Comparison of ENCODE assay signal across 8 cellular contexts in genomic region chr4:121800638-121800960, GRCh38. TPM values are rescaled to one million over a fixed set of nuclear protein-coding genes. Genes with fewer than 3 reads are reported as not detected.
A peak's percentile ranks its signal among the peaks of the same experiment; 100 is the strongest.
DNase-seq lines count a peak whose midpoint lies in the region; ATAC-seq and TF ChIP-seq lines count a peak whose summit lies in the region.

No MANE protein-coding gene starts in this region.

- TF ChIP-seq CTCF in DND-41 (IDR thresholded peaks at IDR 0.05; ENCODE audit: borderline replicate concordance, extremely low read depth, low read length, poor library complexity, severe bottlenecking) = no peak
- TF ChIP-seq CTCF in colonic mucosa (IDR thresholded peaks at IDR 0.05) = no peak

- H3K27me3 ChIP-seq in DND-41 (ENCODE audit: insufficient read depth, low read length, poor library complexity) (no peaks in the 10 kb centered on the region), colonic mucosa (no peaks in the 10 kb centered on the region)

- peak overlapping the region; percentile 82 to 98 (median 93) for H3K4me3 Mint-ChIP-seq in naive B cell

- H3K27me3 Mint-ChIP-seq in naive B cell = peaks cover 0 to 5% (median 0%) of the 10 kb centered on the region in 3 donors

- H3K79me2 ChIP-seq in DND-41 (ENCODE audit: insufficient read depth, low read length) = peaks cover 51% of the 10 kb centered on the region

- peaks cover 3% of the 10 kb centered on the region; the same call in 1 of the 2 replicates for H4K20me1 ChIP-seq in DND-41 (ENCODE audit: insufficient read depth, low read length)

- peak overlapping the region; percentile 91 for H3K9ac ChIP-seq in DND-41 (ENCODE audit: low read depth, low read length)
- H3K9ac ChIP-seq in colonic mucosa (ENCODE audit: low read depth in 2 of 2, low read length in 2 of 2) = peak overlapping the region; percentile 71 to 85

- H3K9me3 ChIP-seq in DND-41 (ENCODE audit: insufficient read depth, low read length, severe bottlenecking) (no peaks in the 10 kb centered on the region), colonic mucosa (no peaks in the 10 kb centered on the region)

- peak overlapping the region; percentile 95 for H3K27ac ChIP-seq in DND-41 (ENCODE audit: low read length)
- H3K27ac ChIP-seq in colonic mucosa = peak overlapping the region; percentile 89

- H3K4me2 ChIP-seq in DND-41 (ENCODE audit: insufficient read depth, low read length) = peak overlapping the region; percentile 64

- H3K36me3 ChIP-seq in DND-41 (ENCODE audit: insufficient read depth, low read length) (peaks cover 35% of the 10 kb centered on the region), colonic mucosa (no peaks in the 10 kb centered on the region)

- no peaks in the 10 kb centered on the region for H3K9me3 Mint-ChIP-seq in naive B cell

- ATAC-seq in DND-41 (ENCODE audit: insufficient read depth, low read depth) = peak; percentile 13
- peak; percentile 21 for ATAC-seq in GM21723 (IDR thresholded peaks at IDR 0.05; ENCODE audit: unreplicated experiment)
- ATAC-seq in naive B cell (ENCODE audit: low read depth in 2 of 2) = peak; percentile 20 to 32

- peak overlapping the region; percentile 96 to 99 (median 98) for H3K27ac Mint-ChIP-seq in naive B cell

- intact Hi-C loops in colonic mucosa (cut with DNase I) = no loop called here

- peaks cover 14 to 34% (median 16%) of the 10 kb centered on the region in 3 donors for H3K4me1 Mint-ChIP-seq in naive B cell

- H2AFZ ChIP-seq in DND-41 (ENCODE audit: low read depth, low read length) = peak overlapping the region; percentile 67

- peak overlapping the region; percentile 90 to 93 for H3K4me3 ChIP-seq in DND-41 (ENCODE audit: low read depth in 1 of 2, low read length in 2 of 2)
- peak overlapping the region; percentile 82 for H3K4me3 ChIP-seq in colonic mucosa

- H3K36me3 Mint-ChIP-seq in naive B cell = peaks cover 0 to 11% of the 10 kb centered on the region in 2 donors

- peaks cover 82% of the 10 kb centered on the region for H3K4me1 ChIP-seq in DND-41 (ENCODE audit: insufficient read depth, low read length)
- H3K4me1 ChIP-seq in colonic mucosa = no peaks in the 10 kb centered on the region

- DNase-seq in DND-41 = no peak
- DNase-seq in Kasumi-1 (lab: John Stamatoyannopoulos, UW) = peak; percentile 63 to 66
- no peak for DNase-seq in colonic mucosa
- DNase-seq in naive B cell = no peak
- no peak for DNase-seq in NOMO-1 treated with dmso at 0.1 percent for 144 hours (lab: John Stamatoyannopoulos, UW; ENCODE audit: unreplicated experiment)
- no peak for DNase-seq in cerebellar cortex (ENCODE audit: low spot score)
- no peak for DNase-seq in GM19238 (ENCODE audit: insufficient read length, low spot score)

RNA-seq across cellular contexts. Expression of gene EXOSC9, which starts 0.5 kb away (rescaled TPM):
- total RNA-seq in colonic mucosa = 10 to 100 TPM; 12.3 to 17.8 TPM
- 10 to 100 TPM; 12.0 to 45.3 (median 40.1) TPM for polyA plus RNA-seq in naive B cell (ENCODE audit: low read depth in 6 of 6)

RNA-seq across cellular contexts. Expression of gene CCNA2, which starts 23.1 kb away (rescaled TPM):
- total RNA-seq in colonic mucosa = 10 to 100 TPM; 15.6 to 62.8 TPM
- polyA plus RNA-seq in naive B cell (ENCODE audit: low read depth in 6 of 6) = under 1 TPM in 3 of 6 donors, not detected in 3; 0.08 to 0.31 (median 0.13) TPM

RNA-seq across cellular contexts. Expression of gene SMIM43, which starts 35.6 kb away (rescaled TPM):
- total RNA-seq in colonic mucosa = under 1 TPM in 1 of 2 donors, not detected in 1; 0.21 TPM
- not detected for polyA plus RNA-seq in naive B cell (ENCODE audit: low read depth in 6 of 6)

Comparison
In these comparisons a context has a peak if more than half of its experiments do, and no peak if none do; other contexts are left out.
1. DNase-seq: peak in Kasumi-1 (2 of 2); none in DND-41 (single experiment), colonic mucosa (single experiment), naive B cell (single experiment), NOMO-1 treated with dmso at 0.1 percent for 144 hours (single experiment), cerebellar cortex (single experiment) and GM19238 (single experiment).
2. Peak in every context shown above with its lines, with median percentiles within 50 percentile points of each other: ATAC-seq.